In genomic region chr3:137047240-137047639, GRCh38 we compare ENCODE assay signal across 23 cellular contexts.
"Had no signal": no experiment of that assay in that cellular context is flagged by ENCODE, and none has a peak within 500 bp of the region (broad histone marks: within the 10 kb centered on the region; RNA-seq: fewer than 3 reads in every experiment).

No MANE protein-coding gene starts in this region.

- H3K27me3 ChIP-seq: breast epithelium, colonic mucosa, foreskin keratinocyte, sigmoid colon, uterus had no signal

- H3K4me1 ChIP-seq: breast epithelium, colonic mucosa, foreskin keratinocyte, sigmoid colon, uterus had no signal

- H3K9me3 ChIP-seq: breast epithelium, colonic mucosa, mucosa of descending colon, sigmoid colon, uterus had no signal

- H3K4me2 ChIP-seq: smooth muscle cell had no signal

- ATAC-seq: foreskin keratinocyte; left cardiac atrium; mucosa of descending colon; stimulated activated naive B cell treated with anti-CD40 and anti-IgM and Interleukin-4, amounts not matched to agents 10 μg/mL and 1 μg/mL and 100 μg/mL, for 72 hours had no signal

- H3K36me3 ChIP-seq: breast epithelium, colonic mucosa, sigmoid colon, uterus had no signal

- H3K4me3 ChIP-seq: breast epithelium, colonic mucosa, mucosa of descending colon, sigmoid colon, smooth muscle cell, uterus had no signal

- H3K27ac ChIP-seq: breast epithelium, colonic mucosa, foreskin keratinocyte, sigmoid colon, uterus had no signal

- DNase-seq: activated CD4-positive, alpha-beta memory T cell treated with anti-CD3 and anti-CD28 coated beads for 36 hours; activated CD4-positive, alpha-beta T cell treated with anti-CD3 and anti-CD28 coated beads for 4 hours; activated CD4-positive, CD25-positive, alpha-beta regulatory T cell; activated effector memory CD4-positive, alpha-beta T cell treated with Interleukin-2 at 50 U/mL for 16 hours; activated naive CD4-positive, alpha-beta T cell treated with anti-CD3 and anti-CD28 coated beads for 36 hours; activated naive CD8-positive, alpha-beta T cell treated with anti-CD3 and anti-CD28 coated beads, Interleukin-2, amount 10 ng/mL, durations not matched to agents 7 days and 5 days; activated T-cell treated with anti-CD3 and anti-CD28 coated beads, Interleukin-2, amount 50 U/mL, for 48 hours; amniotic stem cell; colonic mucosa; foreskin keratinocyte; islet precursor cell; left cardiac atrium; mucosa of descending colon; retina; sigmoid colon; stimulated activated CD4-positive, alpha-beta T cell treated with anti-CD3 and anti-CD28 coated beads, Interleukin-15, amount 100 ng/mL, for 24 hours; stimulated activated CD4-positive, alpha-beta T cell treated with anti-CD3 and anti-CD28 coated beads, Interleukin-2, amount 100 ng/mL, for 48 hours; stimulated activated CD8-positive, alpha-beta memory T cell treated with anti-CD3 and anti-CD28 coated beads, Interleukin-4, amount 100 ng/mL, for 48 hours; stimulated activated naive B cell treated with anti-CD40 and anti-IgM and Interleukin-4, amounts not matched to agents 10 μg/mL and 1 μg/mL and 100 μg/mL, for 72 hours; trophoblast cell; uterus had no signal
